Comparison of ENCODE assay signal across 9 cellular contexts in genomic region chr4:89894654-89895652, GRCh38. TPM values are rescaled to one million over a fixed set of nuclear protein-coding genes. Genes with fewer than 3 reads are reported as not detected.
DNase-seq lines count a peak whose midpoint lies in the region; ATAC-seq lines count a peak whose summit lies in the region.
"Had no signal": no experiment of that assay in that cellular context is flagged by ENCODE, and none has a peak within 500 bp of the region (broad histone marks: within the 10 kb centered on the region; RNA-seq: fewer than 3 reads in every experiment).

TSS of gene MMRN1 (plus strand) at chr4:89894854. CDS start at chr4:89894972, 118 bp downstream.

- peak within 1 kb of the TSS; percentile 67 to 89 (median 81) for H3K4me2 ChIP-seq in BLaER1 treated with 17β-estradiol and CSF1 and Interleukin-3, amounts not matched to agents 10 nM and 100 nM

- H4K20me1 ChIP-seq in BLaER1 treated with 17β-estradiol and CSF1 and Interleukin-3, amounts not matched to agents 10 nM and 100 nM: no peaks in the 10 kb centered on the region

- H3K9me3 ChIP-seq in BLaER1 treated with 17β-estradiol and CSF1 and Interleukin-3, amounts not matched to agents 10 nM and 100 nM (replicated peaks in 1 of 11): no peaks in the 10 kb centered on the region

- no peaks in the 10 kb centered on the region for H3K36me3 ChIP-seq in BLaER1 treated with 17β-estradiol and CSF1 and Interleukin-3, amounts not matched to agents 10 nM and 100 nM

- H3K27me3 ChIP-seq in BLaER1 treated with 17β-estradiol and CSF1 and Interleukin-3, amounts not matched to agents 10 nM and 100 nM: no peaks in the 10 kb centered on the region

- peak within 1 kb of the TSS in 6 of 10 experiments; percentile 6 to 49 (median 25); a peak in 6 of 20 replicates for H3K4me3 ChIP-seq in BLaER1 treated with 17β-estradiol and CSF1 and Interleukin-3, amounts not matched to agents 10 nM and 100 nM

- in situ Hi-C loops in endometrial microvascular endothelial cells (cut with HindIII; ENCODE audit: inconsistent ontology term, low pct_unique_long_range_greater_than_20kb, low sequenced_read_pairs): no loop called here

- peak within 1 kb of the TSS in 8 of 11 experiments; percentile 8 to 63 (median 46); a peak in 14 of 22 replicates for H3K27ac ChIP-seq in BLaER1 treated with 17β-estradiol and CSF1 and Interleukin-3, amounts not matched to agents 10 nM and 100 nM

- H3K4me1 ChIP-seq in BLaER1 treated with 17β-estradiol and CSF1 and Interleukin-3, amounts not matched to agents 10 nM and 100 nM: peaks cover 34 to 44% (median 39%) of the 10 kb centered on the region in 10 experiments

- DNase-seq in SIG-M5 (lab: John Stamatoyannopoulos, UW) (no peak), NCI-H1092 treated with DMSO at 0.1 percent for 48 hours (lab: John Stamatoyannopoulos, UW) (no peak), HK-2 (ENCODE audit: unreplicated experiment) (no peak), left lobe of liver (ENCODE audit: low spot score) (no peak)

- peak within 1 kb of the TSS in 8 of 11 experiments; percentile 1 to 42 (median 26); a peak in 4 of 22 replicates for H3K9ac ChIP-seq in BLaER1 treated with 17β-estradiol and CSF1 and Interleukin-3, amounts not matched to agents 10 nM and 100 nM

- ATAC-seq in GM19395 (IDR thresholded peaks at IDR 0.05; ENCODE audit: unreplicated experiment): peak; percentile 83
- peak; percentile 64 for ATAC-seq in HG03432 (IDR thresholded peaks at IDR 0.05; ENCODE audit: unreplicated experiment)
- ATAC-seq in left lobe of liver: no peak

RNA-seq across cellular contexts. Expression of gene MMRN1, which starts in this region (rescaled TPM):
- 172 TPM for total RNA-seq in endometrial microvascular endothelial cells (ENCODE audit: inconsistent ontology term)
- 5.0 TPM for total RNA-seq in left lobe of liver
- total RNA-seq: kidney epithelial cell had no signal

Comparison
In these comparisons a context has a peak if more than half of its experiments do, and no peak if none do; other contexts are left out.
1. RNA of gene MMRN1 (total RNA-seq): 172 TPM in endometrial microvascular endothelial cells (single experiment); 5.0 TPM in left lobe of liver (single experiment); every median in the first group is over 10 times any median in the second.